ENCODE assay signal across 8 cellular contexts in genomic region chr2:200471324-200471848, GRCh38. TPM values are rescaled to one million over a fixed set of nuclear protein-coding genes. Genes with fewer than 3 reads are reported as not detected.
A peak's percentile ranks its signal among the peaks of the same experiment; 100 is the strongest.
DNase-seq lines count a peak whose midpoint lies in the region; ATAC-seq and TF ChIP-seq lines count a peak whose summit lies in the region.

No MANE protein-coding gene starts in this region.

- in situ Hi-C loops in T47D (cut with HindIII; ENCODE audit: low pct_unique_long_range_greater_than_20kb, low sequenced_read_pairs), result no loop called here

- H3K9me3 ChIP-seq in right lobe of liver (no peaks in the 10 kb centered on the region), upper lobe of right lung (no peaks in the 10 kb centered on the region)

- DNase-seq in NCI-H1417 (lab: John Stamatoyannopoulos, UW), result peak in 2 of 3 experiments; percentile 27 to 71
- DNase-seq in NCI-H1417 treated with DMSO at 0.1 percent for 48 hours (lab: John Stamatoyannopoulos, UW), result no peak
- peak; percentile 50 for DNase-seq in RPMI8226
- DNase-seq in T47D (ENCODE audit: low read depth in 1 of 2, low spot score in 1 of 2), result peak; percentile 38 to 60
- no peak for DNase-seq in right lobe of liver
- DNase-seq in upper lobe of right lung, result no peak

- H3K36me3 ChIP-seq in right lobe of liver, result peaks cover 0 to 83% (median 38%) of the 10 kb centered on the region in 4 donors
- H3K36me3 ChIP-seq in upper lobe of right lung, result peaks cover 71% of the 10 kb centered on the region

- H3K4me1 ChIP-seq in right lobe of liver, result no peaks in the 10 kb centered on the region
- peaks cover 4% of the 10 kb centered on the region for H3K4me1 ChIP-seq in upper lobe of right lung

- intact Hi-C loops in right lobe of liver (cut with DNase I), result loop anchor here (5.0 to 10.0 kb wide), 2 partner anchors 489 to 497 kb away; no protein-coding TSS in a partner anchor
- intact Hi-C loops in upper lobe of right lung (cut with DNase I), result no loop called here

- no peak for TF ChIP-seq POLR2A in right lobe of liver (IDR thresholded peaks at IDR 0.05)

- WGBS in right lobe of liver (ENCODE audit: insufficient coverage, low coverage, low lambda C conversion rate, missing lambda C conversion rate), result 53% methylated on average over 5 of the region's 8 CpGs

- peak; percentile 60 for ATAC-seq in GM21367 (IDR thresholded peaks at IDR 0.05; ENCODE audit: unreplicated experiment)
- ATAC-seq in HG03457 (IDR thresholded peaks at IDR 0.05; ENCODE audit: unreplicated experiment), result peak; percentile 76
- peak; percentile 40 to 56 (median 44) for ATAC-seq in right lobe of liver
- peak; percentile 40 for ATAC-seq in upper lobe of right lung

- H3K27ac ChIP-seq in right lobe of liver (no peak overlapping the region), upper lobe of right lung (no peak overlapping the region)

- peak; percentile 44 to 50 (median 45) for TF ChIP-seq CTCF in right lobe of liver (IDR thresholded peaks at IDR 0.05)
- peak; percentile 44 for TF ChIP-seq CTCF in upper lobe of right lung (IDR thresholded peaks at IDR 0.05)

- H3K4me3 ChIP-seq in right lobe of liver, result no peak overlapping the region
- no peak overlapping the region for H3K4me3 ChIP-seq in upper lobe of right lung

- no peaks in the 10 kb centered on the region for H3K27me3 ChIP-seq in right lobe of liver
- H3K27me3 ChIP-seq in upper lobe of right lung, result no peaks in the 10 kb centered on the region

RNA-seq across cellular contexts. Expression of gene KCTD18, which starts 38.5 kb away (rescaled TPM):
- total RNA-seq in right lobe of liver (10 to 100 TPM in 1 of 6 experiments, 1 to 10 TPM in 5; 6.2 to 16.7 (median 7.3) TPM), upper lobe of right lung (13.0 TPM)

RNA-seq across cellular contexts. Expression of gene SGO2, which starts 54.6 kb away (rescaled TPM):
- total RNA-seq in right lobe of liver, result 1 to 10 TPM in 2 of 6 experiments, under 1 TPM in 4; 0.37 to 1.8 (median 0.92) TPM
- 2.1 TPM for total RNA-seq in upper lobe of right lung

Comparison
In these comparisons a context has a peak if more than half of its experiments do, and no peak if none do; other contexts are left out.
1. DNase-seq: peak in NCI-H1417 (2 of 3), RPMI8226 (single experiment) and T47D (2 of 2); none in NCI-H1417 treated with DMSO at 0.1 percent for 48 hours (single experiment), right lobe of liver (0 of 3) and upper lobe of right lung (single experiment).
2. Peak in every context shown above with its lines, with median percentiles within 50 percentile points of each other: ATAC-seq.